Comparison of ENCODE assay signal across 24 cellular contexts in genomic region chr15:29143293-29143692, GRCh38.
"Had no signal": no experiment of that assay in that cellular context is flagged by ENCODE, and none has a peak within 500 bp of the region (broad histone marks: within the 10 kb centered on the region; RNA-seq: fewer than 3 reads in every experiment).

No MANE protein-coding gene starts in this region.

- H3K27ac Mint-ChIP-seq: activated CD4-positive, alpha-beta memory T cell treated with anti-CD3 and anti-CD28 coated beads for 36 hours; activated CD4-positive, alpha-beta T cell treated with anti-CD3 and anti-CD28 coated beads, Interleukin-2, amount 10 ng/mL, durations not matched to agents 24 days and 14 days; activated naive CD4-positive, alpha-beta T cell treated with anti-CD3 and anti-CD28 coated beads, Interleukin-2, amount 50 U/mL, for 72 hours; activated T-cell treated with anti-CD3 and anti-CD28 coated beads, Interleukin-2, amount 50 U/mL, for 72 hours; immature natural killer cell; memory B cell; natural killer cell treated with Interleukin-12 subunit alpha and Interleukin-12 subunit beta and Interleukin-15 and Interleukin-18, amount 100 ng/mL, for 72 hours; T-helper 1 cell treated with Interleukin-12 subunit alpha and Interleukin-12 subunit beta and Interleukin-4 antibody, amounts not matched to agents 30 μg/mL and 1 μg/mL, for 36 hours had no signal

- H3K4me3 Mint-ChIP-seq: activated CD4-positive, alpha-beta memory T cell treated with anti-CD3 and anti-CD28 coated beads for 36 hours; activated CD4-positive, alpha-beta T cell treated with anti-CD3 and anti-CD28 coated beads, Interleukin-2, amount 10 ng/mL, durations not matched to agents 24 days and 14 days; activated T-cell treated with anti-CD3 and anti-CD28 coated beads, Interleukin-2, amount 50 U/mL, for 72 hours; immature natural killer cell; memory B cell; natural killer cell treated with Interleukin-12 subunit alpha and Interleukin-12 subunit beta and Interleukin-15 and Interleukin-18, amount 100 ng/mL, for 72 hours; T-helper 1 cell treated with Interleukin-12 subunit alpha and Interleukin-12 subunit beta and Interleukin-4 antibody, amounts not matched to agents 30 μg/mL and 1 μg/mL, for 36 hours had no signal

- H2AFZ ChIP-seq: hepatocyte had no signal

- H3K9me3 ChIP-seq: gastroesophageal sphincter, mucosa of descending colon, ovary, testis, transverse colon had no signal

- ATAC-seq: activated CD4-positive, CD25-positive, alpha-beta regulatory T cell treated with anti-CD3 and anti-CD28 coated beads, Interleukin-2, amount 50 U/mL, for 24 hours; activated naive CD4-positive, alpha-beta T cell treated with anti-CD3 and anti-CD28 coated beads, Interleukin-2, amount 50 U/mL, for 72 hours; gastroesophageal sphincter; mucosa of descending colon; natural killer cell treated with Interleukin-12 subunit alpha and Interleukin-12 subunit beta and Interleukin-15 and Interleukin-18, amount 100 ng/mL, for 72 hours; right cardiac atrium; stimulated activated naive CD8-positive, alpha-beta T cell treated with anti-CD3 and anti-CD28 coated beads, Interleukin-15, Interleukin-2, amounts not matched to agents 100 U/mL and 50 U/mL, for 24 hours had no signal

- H3K36me3 Mint-ChIP-seq: activated CD4-positive, alpha-beta memory T cell treated with anti-CD3 and anti-CD28 coated beads for 36 hours; activated naive CD4-positive, alpha-beta T cell treated with anti-CD3 and anti-CD28 coated beads, Interleukin-2, amount 50 U/mL, for 72 hours; immature natural killer cell; memory B cell; natural killer cell treated with Interleukin-12 subunit alpha and Interleukin-12 subunit beta and Interleukin-15 and Interleukin-18, amount 100 ng/mL, for 72 hours had no signal

- DNase-seq: activated CD4-positive, alpha-beta T cell treated with anti-CD3 and anti-CD28 coated beads, Interleukin-2, amount 10 ng/mL, durations not matched to agents 24 days and 14 days; activated naive CD4-positive, alpha-beta T cell; dorsolateral prefrontal cortex; effector memory CD4-positive, alpha-beta T cell; erythroblast; immature natural killer cell; mucosa of descending colon; ovary; stimulated activated CD4-positive, alpha-beta T cell treated with anti-CD3 and anti-CD28 coated beads, Interleukin-4, amount 100 ng/mL, for 1 hour; stimulated activated naive CD8-positive, alpha-beta T cell treated with anti-CD3 and anti-CD28 coated beads, Interleukin-15, Interleukin-2, amounts not matched to agents 100 U/mL and 50 U/mL, for 24 hours; T1000; testis; transverse colon; WERI-Rb-1 had no signal

- H3K4me2 ChIP-seq: hepatocyte had no signal

- H3K27me3 ChIP-seq: dorsolateral prefrontal cortex, hepatocyte, ovary, testis had no signal

- H3K9me3 Mint-ChIP-seq: activated CD4-positive, alpha-beta memory T cell treated with anti-CD3 and anti-CD28 coated beads for 36 hours; activated CD4-positive, alpha-beta T cell treated with anti-CD3 and anti-CD28 coated beads, Interleukin-2, amount 10 ng/mL, durations not matched to agents 24 days and 14 days; activated naive CD4-positive, alpha-beta T cell treated with anti-CD3 and anti-CD28 coated beads, Interleukin-2, amount 50 U/mL, for 72 hours; activated T-cell treated with anti-CD3 and anti-CD28 coated beads, Interleukin-2, amount 50 U/mL, for 72 hours; immature natural killer cell; memory B cell; natural killer cell treated with Interleukin-12 subunit alpha and Interleukin-12 subunit beta and Interleukin-15 and Interleukin-18, amount 100 ng/mL, for 72 hours; T-helper 1 cell treated with Interleukin-12 subunit alpha and Interleukin-12 subunit beta and Interleukin-4 antibody, amounts not matched to agents 30 μg/mL and 1 μg/mL, for 36 hours had no signal

- H3K4me3 ChIP-seq: dorsolateral prefrontal cortex, gastroesophageal sphincter, hepatocyte, mucosa of descending colon, ovary, testis, transverse colon had no signal

- H3K36me3 ChIP-seq: gastroesophageal sphincter, ovary, transverse colon, WERI-Rb-1 had no signal

- H3K27ac ChIP-seq: dorsolateral prefrontal cortex, gastroesophageal sphincter, hepatocyte, ovary, testis, transverse colon, WERI-Rb-1 had no signal
